11 cellular contexts compared by ENCODE assay signal in genomic region chr4:83335691-83336090, GRCh38. TPM values are rescaled to one million over a fixed set of nuclear protein-coding genes. Genes with fewer than 3 reads are reported as not detected.
DNase-seq lines count a peak whose midpoint lies in the region; ATAC-seq and TF ChIP-seq lines count a peak whose summit lies in the region.
"Had no signal": no experiment of that assay in that cellular context is flagged by ENCODE, and none has a peak within 500 bp of the region (broad histone marks: within the 10 kb centered on the region; RNA-seq: fewer than 3 reads in every experiment).

No MANE protein-coding gene starts in this region.

- no peak overlapping the region for H2BK15ac ChIP-seq in H9 (ENCODE audit: low read depth, low read length)

- H3K4me2 ChIP-seq in H9 (ENCODE audit: insufficient read depth, insufficient read length, low read length): no peak overlapping the region

- no peak overlapping the region for H4K8ac ChIP-seq in H9 (replicated peaks; ENCODE audit: insufficient read length, low read depth, low read length)

- no peak overlapping the region for H3K18ac ChIP-seq in H9 (ENCODE audit: insufficient read length, low read depth, low read length)

- no peak overlapping the region for H3K4ac ChIP-seq in H9 (ENCODE audit: low read depth, low read length)

- no peaks in the 10 kb centered on the region for H3K9me3 Mint-ChIP-seq in H9
- peaks cover 14% of the 10 kb centered on the region for H3K9me3 Mint-ChIP-seq in activated naive CD8-positive, alpha-beta T cell treated with anti-CD3 and anti-CD28 coated beads, Interleukin-2, amount 10 ng/mL, durations not matched to agents 7 days and 5 days
- H3K9me3 Mint-ChIP-seq in naive thymus-derived CD8-positive, alpha-beta T cell: peaks cover 0 to 15% (median 4%) of the 10 kb centered on the region in 9 donors

- no peak overlapping the region for H3T11ph ChIP-seq in H9 (ENCODE audit: low read length)

- no peaks in the 10 kb centered on the region for H3K9me3 ChIP-seq in H9 (ENCODE audit: control insufficient read depth, low read depth, low read length)
- H3K9me3 ChIP-seq: adrenal gland had no signal

- H3K9ac ChIP-seq in H9 (ENCODE audit: extremely low read depth, insufficient read length, low read length): no peak overlapping the region
- H3K9ac ChIP-seq: KMS-11 had no signal

- POLR2A ChIA-PET in activated naive CD8-positive, alpha-beta T cell treated with anti-CD3 and anti-CD28 coated beads, Interleukin-2, amount 10 ng/mL, durations not matched to agents 7 days and 5 days (lab: Charles Lee): interaction anchor here (0.8 to 1.5 kb wide), 3 partner anchors 47 to 53 kb away, joined by 3 to 4 read pairs (median 4); partner anchors contain the start of gene COQ2
- POLR2A ChIA-PET in naive thymus-derived CD8-positive, alpha-beta T cell (lab: Charles Lee): interaction anchor here (1.0 to 1.6 kb wide), 3 partner anchors 15 to 120 kb away, joined by 3 to 4 read pairs (median 3); partner anchors contain the start of genes HELQ and MRPS18C

- no peak overlapping the region for H2BK5ac ChIP-seq in H9 (ENCODE audit: insufficient read length, low read length)

- no peak overlapping the region for H4K91ac ChIP-seq in H9 (ENCODE audit: insufficient read length, low read depth, low read length)

- H3K79me2 ChIP-seq in H9 (ENCODE audit: insufficient read depth, low read length): no peaks in the 10 kb centered on the region

- H2AK5ac ChIP-seq in H9 (ENCODE audit: insufficient read length, low read length): no peak overlapping the region

- WGBS in H9 (ENCODE audit: extremely low coverage, insufficient read length, low lambda C conversion rate): no CpG with 5 or more reads among the region's 7 CpGs

- no peak overlapping the region for H3K27ac Mint-ChIP-seq in H9
- H3K27ac Mint-ChIP-seq in activated naive CD8-positive, alpha-beta T cell treated with anti-CD3 and anti-CD28 coated beads, Interleukin-2, amount 10 ng/mL, durations not matched to agents 7 days and 5 days: no peak overlapping the region
- peak overlapping the region in 7 of 10 donors; percentile 53 to 95 (median 83) for H3K27ac Mint-ChIP-seq in naive thymus-derived CD8-positive, alpha-beta T cell

- no peak overlapping the region for H2BK20ac ChIP-seq in H9 (ENCODE audit: low read depth, low read length, poor library complexity, severe bottlenecking)

- no peak for ATAC-seq in activated naive CD8-positive, alpha-beta T cell treated with anti-CD3 and anti-CD28 coated beads, Interleukin-2, amount 10 ng/mL, durations not matched to agents 7 days and 5 days (ENCODE audit: low read depth)
- ATAC-seq in naive thymus-derived CD8-positive, alpha-beta T cell: no peak
- no peak for ATAC-seq in GM21515 (IDR thresholded peaks at IDR 0.05; ENCODE audit: unreplicated experiment)
- ATAC-seq in HG03520 (IDR thresholded peaks at IDR 0.05; ENCODE audit: unreplicated experiment): no peak

- no peak overlapping the region for H2AFZ ChIP-seq in H9 (ENCODE audit: low read length)

- no peaks in the 10 kb centered on the region for H3K79me1 ChIP-seq in H9 (ENCODE audit: insufficient read depth, low read depth, low read length, poor library complexity, severe bottlenecking)

- H3K27ac ChIP-seq in H9 (ENCODE audit: insufficient read length, low read depth, low read length): no peak overlapping the region
- H3K27ac ChIP-seq: adrenal gland, KMS-11, psoas muscle had no signal

- H3K14ac ChIP-seq in H9 (ENCODE audit: insufficient read depth, low read length): no peak overlapping the region

- H3K36me3 Mint-ChIP-seq in H9 (ENCODE audit: insufficient read depth in 1 of 3, low read depth in 3 of 3): no peaks in the 10 kb centered on the region; a peak in 1 of 7 replicates
- peaks cover 23% of the 10 kb centered on the region for H3K36me3 Mint-ChIP-seq in activated naive CD8-positive, alpha-beta T cell treated with anti-CD3 and anti-CD28 coated beads, Interleukin-2, amount 10 ng/mL, durations not matched to agents 7 days and 5 days
- H3K36me3 Mint-ChIP-seq in naive thymus-derived CD8-positive, alpha-beta T cell: peaks cover 0 to 10% (median 7%) of the 10 kb centered on the region in 3 donors

- peak overlapping the region; percentile 73 to 92 for H3K4me3 Mint-ChIP-seq in H9
- H3K4me3 Mint-ChIP-seq in activated naive CD8-positive, alpha-beta T cell treated with anti-CD3 and anti-CD28 coated beads, Interleukin-2, amount 10 ng/mL, durations not matched to agents 7 days and 5 days: peak overlapping the region; percentile 94
- H3K4me3 Mint-ChIP-seq in naive thymus-derived CD8-positive, alpha-beta T cell: peak overlapping the region; percentile 86 to 99 (median 93)

- peaks cover 9 to 12% of the 10 kb centered on the region in 2 experiments; a peak in 3 of 4 replicates for H3K4me1 Mint-ChIP-seq in H9
- H3K4me1 Mint-ChIP-seq in activated naive CD8-positive, alpha-beta T cell treated with anti-CD3 and anti-CD28 coated beads, Interleukin-2, amount 10 ng/mL, durations not matched to agents 7 days and 5 days: peaks cover 36% of the 10 kb centered on the region
- peaks cover 18 to 46% (median 28%) of the 10 kb centered on the region in 4 donors for H3K4me1 Mint-ChIP-seq in naive thymus-derived CD8-positive, alpha-beta T cell

- H2BK120ac ChIP-seq in H9 (ENCODE audit: low read depth, low read length, poor library complexity, severe bottlenecking): no peak overlapping the region

- no peak overlapping the region for H4K5ac ChIP-seq in H9 (ENCODE audit: insufficient read length, low read depth, low read length)

- no peak for TF ChIP-seq CTCF in H9 (conservative IDR thresholded peaks at IDR 0.05)

- H3K23ac ChIP-seq in H9 (ENCODE audit: insufficient read length, low read depth, low read length): no peak overlapping the region

- peaks cover 10% of the 10 kb centered on the region; the same call in 1 of the 2 replicates for H3K27me3 ChIP-seq in H9 (ENCODE audit: insufficient read depth, low read length)
- H3K27me3 ChIP-seq: adrenal gland had no signal

- H3K4me1 ChIP-seq in H9 (ENCODE audit: insufficient read depth, low read length): no peaks in the 10 kb centered on the region
- H3K4me1 ChIP-seq: psoas muscle had no signal

- peaks cover 69% of the 10 kb centered on the region for H3K27me3 Mint-ChIP-seq in H9 (ENCODE audit: low read depth)
- peaks cover 24% of the 10 kb centered on the region for H3K27me3 Mint-ChIP-seq in activated naive CD8-positive, alpha-beta T cell treated with anti-CD3 and anti-CD28 coated beads, Interleukin-2, amount 10 ng/mL, durations not matched to agents 7 days and 5 days
- peaks cover 0 to 6% (median 0%) of the 10 kb centered on the region in 5 donors for H3K27me3 Mint-ChIP-seq in naive thymus-derived CD8-positive, alpha-beta T cell

- DNase-seq in NCI-H1417 (lab: John Stamatoyannopoulos, UW): peak in 2 of 3 experiments; percentile 18 to 48
- DNase-seq in NCI-H1417 treated with DMSO at 0.1 percent for 48 hours (lab: John Stamatoyannopoulos, UW): no peak
- no peak for DNase-seq in H9
- DNase-seq in activated naive CD8-positive, alpha-beta T cell treated with anti-CD3 and anti-CD28 coated beads, Interleukin-2, amount 10 ng/mL, durations not matched to agents 7 days and 5 days: no peak
- DNase-seq in naive thymus-derived CD8-positive, alpha-beta T cell: no peak
- DNase-seq in midbrain (lab: John Stamatoyannopoulos, UW): no peak
- DNase-seq: psoas muscle had no signal

- H3K23me2 ChIP-seq in H9 (ENCODE audit: insufficient read length, low read depth, low read length, poor library complexity, severe bottlenecking): peaks cover 4% of the 10 kb centered on the region

- no peak overlapping the region for H3K56ac ChIP-seq in H9 (ENCODE audit: insufficient read length, low read depth, low read length)

- H4K20me1 ChIP-seq in H9 (ENCODE audit: control insufficient read depth, insufficient read depth, insufficient read length): no peaks in the 10 kb centered on the region

- H2BK12ac ChIP-seq in H9 (ENCODE audit: insufficient read length, low read depth, low read length): no peak overlapping the region

RNA-seq across cellular contexts. Expression of gene HPSE, which starts 1.0 kb away (rescaled TPM):
- total RNA-seq in H9 (2021): 1.5 and 2.0 TPM in 2 replicates
- total RNA-seq in activated naive CD8-positive, alpha-beta T cell treated with anti-CD3 and anti-CD28 coated beads, Interleukin-2, amount 10 ng/mL, durations not matched to agents 7 days and 5 days: 10 to 100 TPM; 16.5 to 17.3 TPM
- total RNA-seq in naive thymus-derived CD8-positive, alpha-beta T cell: 1 to 10 TPM; 5.0 to 5.3 TPM
- polyA plus RNA-seq in naive thymus-derived CD8-positive, alpha-beta T cell: 1 to 10 TPM; 2.5 to 3.4 (median 2.9) TPM

RNA-seq across cellular contexts. Expression of gene COQ2, which starts 51.1 kb away (rescaled TPM):
- 19.8 and 19.9 TPM in 2 replicates for total RNA-seq in H9 (2021)
- total RNA-seq in activated naive CD8-positive, alpha-beta T cell treated with anti-CD3 and anti-CD28 coated beads, Interleukin-2, amount 10 ng/mL, durations not matched to agents 7 days and 5 days: 10 to 100 TPM; 13.1 to 15.5 TPM
- 1 to 10 TPM; 5.3 to 5.9 TPM for total RNA-seq in naive thymus-derived CD8-positive, alpha-beta T cell
- 1 to 10 TPM; 5.0 to 8.1 (median 5.2) TPM for polyA plus RNA-seq in naive thymus-derived CD8-positive, alpha-beta T cell

Comparison
In these comparisons a context has a peak if more than half of its experiments do, and no peak if none do; other contexts are left out.
1. DNase-seq: peak in NCI-H1417 (2 of 3); none in NCI-H1417 treated with DMSO at 0.1 percent for 48 hours (single experiment), H9 (single experiment), activated naive CD8-positive, alpha-beta T cell treated with anti-CD3 and anti-CD28 coated beads, Interleukin-2, amount 10 ng/mL, durations not matched to agents 7 days and 5 days (single experiment), naive thymus-derived CD8-positive, alpha-beta T cell (0 of 10) and midbrain (single experiment).
2. H3K27ac Mint-ChIP-seq: peak in naive thymus-derived CD8-positive, alpha-beta T cell (7 of 10); none in H9 (0 of 3) and activated naive CD8-positive, alpha-beta T cell treated with anti-CD3 and anti-CD28 coated beads, Interleukin-2, amount 10 ng/mL, durations not matched to agents 7 days and 5 days (single experiment).
3. Peak in every context shown above with its lines, with median percentiles within 50 percentile points of each other: H3K4me3 Mint-ChIP-seq.